ENCODE assay signal across 3 cellular contexts in genomic region chr16:82133798-82134197, GRCh38.
TF ChIP-seq lines count a peak whose summit lies in the region.

No MANE protein-coding gene starts in this region.

TF ChIP-seq in WTC11, 78 proteins besides CTCF, POLR2A, EP300 and RAD21 (continues in another document):
- TF ChIP-seq ERG (CRISPR knock-in tag; IDR thresholded peaks at IDR 0.05) (no peak), TP53 (CRISPR knock-in tag; IDR thresholded peaks at IDR 0.05) (no peak), ZBTB21 (CRISPR knock-in tag; IDR thresholded peaks at IDR 0.05; ENCODE audit: borderline replicate concordance) (no peak), ZNF423 (CRISPR knock-in tag; IDR thresholded peaks at IDR 0.05) (no peak), ATF3 (CRISPR knock-in tag; conservative IDR thresholded peaks at IDR 0.05) (no peak), HMGA2 (CRISPR knock-in tag; IDR thresholded peaks at IDR 0.05) (no peak), MYBL2 (CRISPR knock-in tag; IDR thresholded peaks at IDR 0.05) (no peak), ZNF317 (CRISPR knock-in tag; IDR thresholded peaks at IDR 0.05; ENCODE audit: borderline replicate concordance, low read depth) (no peak)
- TF ChIP-seq, protein P1, sequence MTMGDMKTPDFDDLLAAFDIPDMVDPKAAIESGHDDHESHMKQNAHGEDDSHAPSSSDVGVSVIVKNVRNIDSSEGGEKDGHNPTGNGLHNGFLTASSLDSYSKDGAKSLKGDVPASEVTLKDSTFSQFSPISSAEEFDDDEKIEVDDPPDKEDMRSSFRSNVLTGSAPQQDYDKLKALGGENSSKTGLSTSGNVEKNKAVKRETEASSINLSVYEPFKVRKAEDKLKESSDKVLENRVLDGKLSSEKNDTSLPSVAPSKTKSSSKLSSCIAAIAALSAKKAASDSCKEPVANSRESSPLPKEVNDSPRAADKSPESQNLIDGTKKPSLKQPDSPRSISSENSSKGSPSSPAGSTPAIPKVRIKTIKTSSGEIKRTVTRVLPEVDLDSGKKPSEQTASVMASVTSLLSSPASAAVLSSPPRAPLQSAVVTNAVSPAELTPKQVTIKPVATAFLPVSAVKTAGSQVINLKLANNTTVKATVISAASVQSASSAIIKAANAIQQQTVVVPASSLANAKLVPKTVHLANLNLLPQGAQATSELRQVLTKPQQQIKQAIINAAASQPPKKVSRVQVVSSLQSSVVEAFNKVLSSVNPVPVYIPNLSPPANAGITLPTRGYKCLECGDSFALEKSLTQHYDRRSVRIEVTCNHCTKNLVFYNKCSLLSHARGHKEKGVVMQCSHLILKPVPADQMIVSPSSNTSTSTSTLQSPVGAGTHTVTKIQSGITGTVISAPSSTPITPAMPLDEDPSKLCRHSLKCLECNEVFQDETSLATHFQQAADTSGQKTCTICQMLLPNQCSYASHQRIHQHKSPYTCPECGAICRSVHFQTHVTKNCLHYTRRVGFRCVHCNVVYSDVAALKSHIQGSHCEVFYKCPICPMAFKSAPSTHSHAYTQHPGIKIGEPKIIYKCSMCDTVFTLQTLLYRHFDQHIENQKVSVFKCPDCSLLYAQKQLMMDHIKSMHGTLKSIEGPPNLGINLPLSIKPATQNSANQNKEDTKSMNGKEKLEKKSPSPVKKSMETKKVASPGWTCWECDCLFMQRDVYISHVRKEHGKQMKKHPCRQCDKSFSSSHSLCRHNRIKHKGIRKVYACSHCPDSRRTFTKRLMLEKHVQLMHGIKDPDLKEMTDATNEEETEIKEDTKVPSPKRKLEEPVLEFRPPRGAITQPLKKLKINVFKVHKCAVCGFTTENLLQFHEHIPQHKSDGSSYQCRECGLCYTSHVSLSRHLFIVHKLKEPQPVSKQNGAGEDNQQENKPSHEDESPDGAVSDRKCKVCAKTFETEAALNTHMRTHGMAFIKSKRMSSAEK (CRISPR knock-in tag; IDR thresholded peaks at IDR 0.05; ENCODE audit: borderline replicate concordance) = no peak
- TF ChIP-seq, protein P2, sequence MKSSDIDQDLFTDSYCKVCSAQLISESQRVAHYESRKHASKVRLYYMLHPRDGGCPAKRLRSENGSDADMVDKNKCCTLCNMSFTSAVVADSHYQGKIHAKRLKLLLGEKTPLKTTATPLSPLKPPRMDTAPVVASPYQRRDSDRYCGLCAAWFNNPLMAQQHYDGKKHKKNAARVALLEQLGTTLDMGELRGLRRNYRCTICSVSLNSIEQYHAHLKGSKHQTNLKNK (CRISPR knock-in tag; IDR thresholded peaks at IDR 0.05) = no peak
- TF ChIP-seq, protein P3, sequence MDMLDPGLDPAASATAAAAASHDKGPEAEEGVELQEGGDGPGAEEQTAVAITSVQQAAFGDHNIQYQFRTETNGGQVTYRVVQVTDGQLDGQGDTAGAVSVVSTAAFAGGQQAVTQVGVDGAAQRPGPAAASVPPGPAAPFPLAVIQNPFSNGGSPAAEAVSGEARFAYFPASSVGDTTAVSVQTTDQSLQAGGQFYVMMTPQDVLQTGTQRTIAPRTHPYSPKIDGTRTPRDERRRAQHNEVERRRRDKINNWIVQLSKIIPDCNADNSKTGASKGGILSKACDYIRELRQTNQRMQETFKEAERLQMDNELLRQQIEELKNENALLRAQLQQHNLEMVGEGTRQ (CRISPR knock-in tag; IDR thresholded peaks at IDR 0.05) = no peak

TF ChIP-seq in K562, 482 proteins besides CTCF, POLR2A, EP300 and RAD21:
- TF ChIP-seq BDP1 (IDR thresholded peaks at IDR 0.05; ENCODE audit: insufficient read depth, insufficient read length) (no peak), SMARCE1 (IDR thresholded peaks at IDR 0.05) (no peak), PHTF2 (CRISPR knock-in tag; IDR thresholded peaks at IDR 0.05) (no peak), ZNF778 (CRISPR knock-in tag; IDR thresholded peaks at IDR 0.05) (no peak), DIDO1 (tag; IDR thresholded peaks at IDR 0.05; ENCODE audit: low read depth) (no peak), ZNF584 (CRISPR knock-in tag; IDR thresholded peaks at IDR 0.05; ENCODE audit: low read depth) (no peak), ZNF780A (CRISPR knock-in tag; IDR thresholded peaks at IDR 0.05) (no peak), PTRF (tag; IDR thresholded peaks at IDR 0.05) (no peak), ZNF184 (CRISPR knock-in tag; IDR thresholded peaks at IDR 0.05) (no peak), SUPT5H (IDR thresholded peaks at IDR 0.05) (no peak), ZNF41 (CRISPR knock-in tag; conservative IDR thresholded peaks at IDR 0.05) (no peak), ZNF212 (CRISPR knock-in tag; IDR thresholded peaks at IDR 0.05) (no peak), ZNF431 (CRISPR knock-in tag; IDR thresholded peaks at IDR 0.05) (no peak), RERE (CRISPR knock-in tag; IDR thresholded peaks at IDR 0.05; ENCODE audit: borderline replicate concordance) (no peak), U2AF2 (optimal IDR thresholded peaks at IDR 0.05; ENCODE audit: low read depth, low read length) (no peak)
- TF ChIP-seq, protein P4, sequence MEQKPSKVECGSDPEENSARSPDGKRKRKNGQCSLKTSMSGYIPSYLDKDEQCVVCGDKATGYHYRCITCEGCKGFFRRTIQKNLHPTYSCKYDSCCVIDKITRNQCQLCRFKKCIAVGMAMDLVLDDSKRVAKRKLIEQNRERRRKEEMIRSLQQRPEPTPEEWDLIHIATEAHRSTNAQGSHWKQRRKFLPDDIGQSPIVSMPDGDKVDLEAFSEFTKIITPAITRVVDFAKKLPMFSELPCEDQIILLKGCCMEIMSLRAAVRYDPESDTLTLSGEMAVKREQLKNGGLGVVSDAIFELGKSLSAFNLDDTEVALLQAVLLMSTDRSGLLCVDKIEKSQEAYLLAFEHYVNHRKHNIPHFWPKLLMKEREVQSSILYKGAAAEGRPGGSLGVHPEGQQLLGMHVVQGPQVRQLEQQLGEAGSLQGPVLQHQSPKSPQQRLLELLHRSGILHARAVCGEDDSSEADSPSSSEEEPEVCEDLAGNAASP (IDR thresholded peaks at IDR 0.05) = no peak
- TF ChIP-seq, protein P5, sequence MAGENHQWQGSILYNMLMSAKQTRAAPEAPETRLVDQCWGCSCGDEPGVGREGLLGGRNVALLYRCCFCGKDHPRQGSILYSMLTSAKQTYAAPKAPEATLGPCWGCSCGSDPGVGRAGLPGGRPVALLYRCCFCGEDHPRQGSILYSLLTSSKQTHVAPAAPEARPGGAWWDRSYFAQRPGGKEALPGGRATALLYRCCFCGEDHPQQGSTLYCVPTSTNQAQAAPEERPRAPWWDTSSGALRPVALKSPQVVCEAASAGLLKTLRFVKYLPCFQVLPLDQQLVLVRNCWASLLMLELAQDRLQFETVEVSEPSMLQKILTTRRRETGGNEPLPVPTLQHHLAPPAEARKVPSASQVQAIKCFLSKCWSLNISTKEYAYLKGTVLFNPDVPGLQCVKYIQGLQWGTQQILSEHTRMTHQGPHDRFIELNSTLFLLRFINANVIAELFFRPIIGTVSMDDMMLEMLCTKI (IDR thresholded peaks at IDR 0.05; ENCODE audit: partially characterized antibody) = no peak

TF ChIP-seq in SK-N-SH, 30 proteins besides CTCF, POLR2A, EP300 and RAD21:
- no peak for TF ChIP-seq FOSL2 (IDR thresholded peaks at IDR 0.05; ENCODE audit: borderline replicate concordance, low read depth)
- TF ChIP-seq RXRA (IDR thresholded peaks at IDR 0.05; ENCODE audit: borderline replicate concordance, low read depth) = no peak
- TF ChIP-seq RCOR1 (IDR thresholded peaks at IDR 0.05; ENCODE audit: low read length) = no peak
- no peak for TF ChIP-seq REST (IDR thresholded peaks at IDR 0.05; ENCODE audit: low read depth, low read length)
- no peak for TF ChIP-seq GABPA (IDR thresholded peaks at IDR 0.05; ENCODE audit: low read depth)
- TF ChIP-seq, protein P6, sequence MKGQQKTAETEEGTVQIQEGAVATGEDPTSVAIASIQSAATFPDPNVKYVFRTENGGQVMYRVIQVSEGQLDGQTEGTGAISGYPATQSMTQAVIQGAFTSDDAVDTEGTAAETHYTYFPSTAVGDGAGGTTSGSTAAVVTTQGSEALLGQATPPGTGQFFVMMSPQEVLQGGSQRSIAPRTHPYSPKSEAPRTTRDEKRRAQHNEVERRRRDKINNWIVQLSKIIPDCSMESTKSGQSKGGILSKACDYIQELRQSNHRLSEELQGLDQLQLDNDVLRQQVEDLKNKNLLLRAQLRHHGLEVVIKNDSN (IDR thresholded peaks at IDR 0.05; ENCODE audit: borderline replicate concordance, low read depth) = no peak
- no peak for TF ChIP-seq TEAD4 (IDR thresholded peaks at IDR 0.05; ENCODE audit: borderline replicate concordance, insufficient read depth)
- TF ChIP-seq POLR2AphosphoS5 (IDR thresholded peaks at IDR 0.05; ENCODE audit: low read depth, low read length) = no peak
- TF ChIP-seq CHD2 (IDR thresholded peaks at IDR 0.05; ENCODE audit: low read length, partially characterized antibody) = no peak
- TF ChIP-seq FOXJ3 (CRISPR knock-in tag; IDR thresholded peaks at IDR 0.05) = no peak
- TF ChIP-seq MXI1 (IDR thresholded peaks at IDR 0.05; ENCODE audit: low read depth, low read length) = no peak
- TF ChIP-seq NRF1 (IDR thresholded peaks at IDR 0.05; ENCODE audit: low read depth, low read length) = no peak
- TF ChIP-seq YY1 (IDR thresholded peaks at IDR 0.05; ENCODE audit: low read depth) = no peak
- TF ChIP-seq JUND (IDR thresholded peaks at IDR 0.05) = no peak
- TF ChIP-seq TAF1 (IDR thresholded peaks at IDR 0.05; ENCODE audit: borderline replicate concordance, low read depth, low read length) = no peak
- TF ChIP-seq SIN3A (IDR thresholded peaks at IDR 0.05; ENCODE audit: borderline replicate concordance, low read depth, low read length) = no peak
- no peak for TF ChIP-seq TCF12 (IDR thresholded peaks at IDR 0.05)
- no peak for TF ChIP-seq ELF1 (IDR thresholded peaks at IDR 0.05)
- TF ChIP-seq, protein P3 (IDR thresholded peaks at IDR 0.05; ENCODE audit: borderline replicate concordance, low read depth, low read length) = no peak
